24 cellular contexts compared by ENCODE assay signal in the genomic region with DNA sequence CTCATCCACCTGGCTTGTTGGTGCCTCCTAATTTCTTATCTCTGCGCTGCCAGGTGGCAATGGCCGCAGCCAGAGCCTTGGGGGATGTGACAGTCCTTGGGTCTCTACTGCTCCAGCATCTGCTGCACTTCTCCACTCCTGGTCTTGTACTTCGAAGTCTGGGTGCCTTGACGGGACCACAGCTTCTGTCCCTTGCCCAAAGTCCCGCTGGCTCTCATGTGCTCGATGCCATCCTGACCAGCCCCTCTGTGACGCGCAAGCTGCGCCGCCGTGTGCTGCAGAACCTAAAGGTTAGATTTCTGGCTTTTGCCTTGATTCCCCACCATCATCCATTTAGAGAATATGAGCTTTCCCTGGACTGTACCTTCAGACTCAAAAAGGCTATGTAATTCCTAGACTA. TPM values are rescaled to one million over a fixed set of nuclear protein-coding genes. Genes with fewer than 3 reads are reported as not detected.
DNase-seq lines count a peak whose midpoint lies in the region; ATAC-seq, FAIRE-seq and TF ChIP-seq lines count a peak whose summit lies in the region.
"Had no signal": no experiment of that assay in that cellular context is flagged by ENCODE, and none has a peak within 500 bp of the region (broad histone marks: within the 10 kb centered on the region; RNA-seq: fewer than 3 reads in every experiment).

No MANE protein-coding gene starts in this region.

- H3K79me2 ChIP-seq in HepG2 (ENCODE audit: insufficient read depth, low read length), result peaks cover 33% of the 10 kb centered on the region

- peaks cover 5% of the 10 kb centered on the region for H3K27me3 Mint-ChIP-seq in activated naive CD4-positive, alpha-beta T cell treated with anti-CD3 and anti-CD28 coated beads, Interleukin-2, amount 10 ng/mL, durations not matched to agents 7 days and 5 days
- H3K27me3 Mint-ChIP-seq: B cell; CD4-positive, alpha-beta T cell; CD8-positive, alpha-beta memory T cell had no signal

- WGBS in HepG2 (ENCODE audit: low lambda C conversion rate), result 98% methylated on average over 11 of the region's 11 CpGs

- H3K9me3 Mint-ChIP-seq in activated naive CD4-positive, alpha-beta T cell treated with anti-CD3 and anti-CD28 coated beads, Interleukin-2, amount 50 U/mL, for 72 hours, result no peaks in the 10 kb centered on the region
- no peaks in the 10 kb centered on the region for H3K9me3 Mint-ChIP-seq in activated naive CD4-positive, alpha-beta T cell treated with anti-CD3 and anti-CD28 coated beads, Interleukin-2, amount 10 ng/mL, durations not matched to agents 7 days and 5 days
- H3K9me3 Mint-ChIP-seq: CD4-positive, alpha-beta T cell; CD8-positive, alpha-beta memory T cell; HFFc6 had no signal

- H3K27ac Mint-ChIP-seq in activated naive CD4-positive, alpha-beta T cell treated with anti-CD3 and anti-CD28 coated beads, Interleukin-2, amount 50 U/mL, for 72 hours, result peak overlapping the region; percentile 19 to 24
- H3K27ac Mint-ChIP-seq in activated naive CD4-positive, alpha-beta T cell treated with anti-CD3 and anti-CD28 coated beads, Interleukin-2, amount 10 ng/mL, durations not matched to agents 7 days and 5 days, result no peak overlapping the region
- H3K27ac Mint-ChIP-seq: B cell; CD4-positive, alpha-beta T cell; HFFc6 had no signal

- POLR2A ChIA-PET in HepG2 (lab: Yijun Ruan, JAX), result interaction anchor here (1.3 to 24.7 kb wide), 3 partner anchors 33 to 88 kb away, joined by 3 to 850 read pairs (median 12); a partner anchor contains a TSS

- in situ Hi-C loops in HepG2 (cut with HindIII; ENCODE audit: extremely low pct_ligation_motif_present, low pct_unique_long_range_greater_than_20kb), result no loop called here

- intact Hi-C loops in HepG2 (cut with micrococcal nuclease; ENCODE audit: unreplicated experiment), result no loop called here
- intact Hi-C loops in left ventricle myocardium inferior (cut with micrococcal nuclease), result no loop called here
- intact Hi-C loops in left colon (cut with DNase I, micrococcal nuclease), result no loop called here

- H4K20me1 ChIP-seq in HepG2 (ENCODE audit: insufficient read depth, low read length), result 0 out of 2 replicates have a peak, but pooled peaks cover 4% of the 10 kb centered on the region

- TF ChIP-seq CTCF in HepG2 (CRISPR knock-in tag; IDR thresholded peaks at IDR 0.05), result no peak
- no peak for TF ChIP-seq CTCF in left ventricle myocardium inferior (IDR thresholded peaks at IDR 0.05; ENCODE audit: borderline replicate concordance)

- no peak overlapping the region for H3K4me3 Mint-ChIP-seq in activated naive CD4-positive, alpha-beta T cell treated with anti-CD3 and anti-CD28 coated beads, Interleukin-2, amount 10 ng/mL, durations not matched to agents 7 days and 5 days
- H3K4me3 Mint-ChIP-seq: B cell; CD4-positive, alpha-beta T cell; HFFc6 had no signal

- H3K4me1 ChIP-seq in HepG2 (ENCODE audit: insufficient read depth, low read length), result peaks cover 53% of the 10 kb centered on the region
- H3K4me1 ChIP-seq in muscle layer of duodenum (ENCODE audit: control insufficient read depth in 1 of 2, insufficient read depth in 2 of 2, low read length in 2 of 2), result peaks cover 12 to 20% of the 10 kb centered on the region in 2 donors
- H3K4me1 ChIP-seq in left ventricle myocardium inferior, result peaks cover 37% of the 10 kb centered on the region

- H3K9ac ChIP-seq in HepG2 (ENCODE audit: insufficient read depth, low read depth, low read length), result no peak overlapping the region
- H3K9ac ChIP-seq: BLaER1 had no signal

- H3K4me1 Mint-ChIP-seq in activated naive CD4-positive, alpha-beta T cell treated with anti-CD3 and anti-CD28 coated beads, Interleukin-2, amount 10 ng/mL, durations not matched to agents 7 days and 5 days, result peaks cover 49% of the 10 kb centered on the region

- no peak for TF ChIP-seq EP300 in HepG2 (IDR thresholded peaks at IDR 0.05; ENCODE audit: low read depth in 2 of 2, low read length in 2 of 2)
- TF ChIP-seq EP300 in HepG2 (CRISPR knock-in tag; IDR thresholded peaks at IDR 0.05; ENCODE audit: borderline replicate concordance), result no peak

- H3K27me3 ChIP-seq in HepG2 (ENCODE audit: control insufficient read depth in 1 of 2, insufficient read depth in 2 of 2, low read length in 2 of 2), result no peaks in the 10 kb centered on the region; a peak in 1 of 5 replicates
- H3K27me3 ChIP-seq in muscle layer of duodenum (ENCODE audit: low read depth, low read length), result no peaks in the 10 kb centered on the region
- H3K27me3 ChIP-seq in left ventricle myocardium inferior (ENCODE audit: low read depth), result no peaks in the 10 kb centered on the region
- H3K27me3 ChIP-seq: BLaER1 had no signal

- H3K36me3 Mint-ChIP-seq in activated naive CD4-positive, alpha-beta T cell treated with anti-CD3 and anti-CD28 coated beads, Interleukin-2, amount 50 U/mL, for 72 hours, result peaks cover 7 to 14% of the 10 kb centered on the region in 2 donors
- H3K36me3 Mint-ChIP-seq in activated naive CD4-positive, alpha-beta T cell treated with anti-CD3 and anti-CD28 coated beads, Interleukin-2, amount 10 ng/mL, durations not matched to agents 7 days and 5 days, result peaks cover 57% of the 10 kb centered on the region

- H3K9me3 ChIP-seq in HepG2 (ENCODE audit: low read length) (no peaks in the 10 kb centered on the region), muscle layer of duodenum (ENCODE audit: control insufficient read depth in 1 of 2, low read length in 2 of 2) (no peaks in the 10 kb centered on the region), left ventricle myocardium inferior (replicated peaks) (no peaks in the 10 kb centered on the region)
- H3K9me3 ChIP-seq: BLaER1, HAP-1 had no signal

- DNase-seq in activated naive CD4-positive, alpha-beta T cell treated with anti-CD3 and anti-CD28 coated beads, Interleukin-2, amount 50 U/mL, for 72 hours (ENCODE audit: low spot score in 2 of 2), result no peak
- no peak for DNase-seq in activated naive CD4-positive, alpha-beta T cell treated with anti-CD3 and anti-CD28 coated beads, Interleukin-2, amount 10 ng/mL, durations not matched to agents 7 days and 5 days
- DNase-seq in HepG2 (ENCODE audit: low spot score), result no peak
- no peak for DNase-seq in left ventricle myocardium inferior
- DNase-seq in SKM-1 treated with dmso at 0.1 percent for 144 hours (lab: John Stamatoyannopoulos, UW; ENCODE audit: unreplicated experiment), result no peak
- no peak for DNase-seq in left colon
- DNase-seq: Calu3; CD4-positive, alpha-beta T cell; CD8-positive, alpha-beta memory T cell; DMS79 treated with DMSO at 0.1 percent for 48 hours; GF-D8; GOT3; HFFc6 had no signal

- no peak overlapping the region for H3K4me3 ChIP-seq in HepG2 (replicated peaks in 1 of 3; ENCODE audit: insufficient read depth in 1 of 3, low read depth in 2 of 3, low read length in 3 of 3)
- H3K4me3 ChIP-seq in muscle layer of duodenum (ENCODE audit: low read depth in 1 of 2, low read length in 2 of 2), result no peak overlapping the region
- no peak overlapping the region for H3K4me3 ChIP-seq in left ventricle myocardium inferior
- H3K4me3 ChIP-seq: BLaER1, HAP-1 had no signal

- CTCF ChIA-PET in activated naive CD4-positive, alpha-beta T cell treated with anti-CD3 and anti-CD28 coated beads, Interleukin-2, amount 10 ng/mL, durations not matched to agents 7 days and 5 days (lab: Charles Lee), result interaction anchor here (1.3 kb wide), 1 partner anchor 128 kb away, joined by 3 read pairs; no protein-coding TSS in a partner anchor
- CTCF ChIA-PET in HepG2 (lab: Yijun Ruan, JAX; ENCODE audit: low intra/inter-chr PET ratio, low total read pairs), result no interaction called here

- no TSS peak for BruUV-seq in HepG2 (replicated peaks; lab: Mats Ljungman, UMichigan)

- H3K36me3 ChIP-seq in HepG2 (replicated peaks in 1 of 2; ENCODE audit: control insufficient read depth in 1 of 2, insufficient read depth in 2 of 2, low read length in 2 of 2) (peaks cover 49 to 58% of the 10 kb centered on the region in 2 experiments), muscle layer of duodenum (ENCODE audit: control insufficient read depth in 1 of 2, insufficient read depth in 2 of 2, low read length in 2 of 2) (peaks cover 52 to 63% of the 10 kb centered on the region in 2 donors), left ventricle myocardium inferior (peaks cover 62% of the 10 kb centered on the region)

- TF ChIP-seq RAD21 in HepG2 (CRISPR knock-in tag; IDR thresholded peaks at IDR 0.05), result no peak

- FAIRE-seq in HepG2 (lab: Jason Lieb, UNC), result no peak
- FAIRE-seq: A204.1, GM12891, GM18507, H54 had no signal

- H3K27ac ChIP-seq in HepG2 (ENCODE audit: extremely low read length, insufficient read depth, low read length) (no peak overlapping the region), muscle layer of duodenum (ENCODE audit: low read length) (peak overlapping the region; percentile 54), left ventricle myocardium inferior (replicated peaks) (no peak overlapping the region)
- H3K27ac ChIP-seq: 22Rv1, BLaER1, C4-2B had no signal

- H3K4me2 ChIP-seq in HepG2 (ENCODE audit: low read depth, low read length), result no peak overlapping the region
- H3K4me2 ChIP-seq: BLaER1 had no signal

- H2AFZ ChIP-seq in HepG2 (ENCODE audit: low read length), result no peak overlapping the region

- TF ChIP-seq POLR2A in HepG2 (IDR thresholded peaks at IDR 0.05; ENCODE audit: insufficient read depth in 1 of 2, low read depth in 2 of 2, low read length in 2 of 2), result no peak

- ATAC-seq in activated naive CD4-positive, alpha-beta T cell treated with anti-CD3 and anti-CD28 coated beads, Interleukin-2, amount 50 U/mL, for 72 hours, result no peak
- ATAC-seq in HepG2 (no peak), GM19455 (IDR thresholded peaks at IDR 0.05; ENCODE audit: unreplicated experiment) (no peak), left colon (no peak)

RNA-seq across cellular contexts. Expression of a gene that starts 3.8 kb away (rescaled TPM):
- 10 to 100 TPM in 1 of 2 donors, 1 to 10 TPM in 1; 6.9 to 17.0 TPM for total RNA-seq in activated naive CD4-positive, alpha-beta T cell treated with anti-CD3 and anti-CD28 coated beads, Interleukin-2, amount 50 U/mL, for 72 hours
- 22.4 and 35.8 TPM in 2 replicates for total RNA-seq in HepG2 (2016; rRNA removed; fragmentation: Illumina TruSeq; extraction: Trizol)
- total RNA-seq in HepG2 (2016; cell fraction: cytosol; rRNA removed; fragmentation: Illumina TruSeq; extraction: Trizol; ENCODE audit: low read depth), result 7.4 and 8.6 TPM in 2 replicates
- total RNA-seq in HepG2 (2016; cell fraction: insoluble cytoplasmic fraction; rRNA removed; fragmentation: Illumina TruSeq; extraction: Trizol), result 25.0 and 33.5 TPM in 2 replicates
- total RNA-seq in HepG2 (2016; cell fraction: membrane; rRNA removed; fragmentation: Illumina TruSeq; extraction: Trizol), result 10.2 and 11.5 TPM in 2 replicates
- 35.1 and 36.7 TPM in 2 replicates for total RNA-seq in HepG2 (2016; cell fraction: nucleus; rRNA removed; fragmentation: Illumina TruSeq; extraction: Trizol)
- polyA plus RNA-seq in HepG2 (2011; rRNA removed), result 110 and 143 TPM in 2 replicates
- polyA plus RNA-seq in HepG2 (2011; cell fraction: cytosol; rRNA removed), result 88.2 and 112 TPM in 2 replicates
- polyA plus RNA-seq in HepG2 (2011; cell fraction: nucleus; rRNA removed), result 47.6 and 66.7 TPM in 2 replicates
- 94.8 and 120 TPM in 2 replicates for polyA plus RNA-seq in HepG2 (2012)
- 15.9 and 18.8 TPM in 2 replicates for polyA plus RNA-seq in HepG2 (2016; cell fraction: cytosol; fragmentation: Illumina TruSeq; extraction: Trizol; ENCODE audit: low read depth)
- 56.4 and 59.4 TPM in 2 replicates for polyA plus RNA-seq in HepG2 (2016; cell fraction: insoluble cytoplasmic fraction; fragmentation: Illumina TruSeq; extraction: Trizol; ENCODE audit: low read depth)
- 21.0 and 22.1 TPM in 2 replicates for polyA plus RNA-seq in HepG2 (2016; cell fraction: membrane; fragmentation: Illumina TruSeq; extraction: Trizol; ENCODE audit: low read depth)
- 101 TPM in 2 replicates for polyA plus RNA-seq in HepG2 (2016; cell fraction: nucleus; fragmentation: Illumina TruSeq; extraction: Trizol; ENCODE audit: insufficient read depth, low read depth)
- polyA minus RNA-seq in HepG2 (2011; rRNA and poly(A)+ RNA removed; ENCODE audit: low replicate concordance), result 15.9 and 85.1 TPM in 2 replicates
- polyA minus RNA-seq in HepG2 (2011; cell fraction: cytosol; rRNA and poly(A)+ RNA removed), result 34.0 and 49.4 TPM in 2 replicates
- 21.4 and 33.2 TPM in 2 replicates for polyA minus RNA-seq in HepG2 (2011; cell fraction: nucleus; rRNA and poly(A)+ RNA removed)
- 3.1 TPM for total RNA-seq in left ventricle myocardium inferior
- 10 to 100 TPM; 10.7 to 16.6 TPM for total RNA-seq in left colon
- total RNA-seq: Calu3 had no signal

RNA-seq across cellular contexts. Expression of a gene that starts 4.3 kb away (rescaled TPM):
- 10 to 100 TPM; 30.5 TPM for total RNA-seq in activated naive CD4-positive, alpha-beta T cell treated with anti-CD3 and anti-CD28 coated beads, Interleukin-2, amount 50 U/mL, for 72 hours
- 61.6 and 64.5 TPM in 2 replicates for total RNA-seq in HepG2 (2016; rRNA removed; fragmentation: Illumina TruSeq; extraction: Trizol)
- total RNA-seq in HepG2 (2016; cell fraction: cytosol; rRNA removed; fragmentation: Illumina TruSeq; extraction: Trizol; ENCODE audit: low read depth), result 2.7 and 3.4 TPM in 2 replicates
- total RNA-seq in HepG2 (2016; cell fraction: insoluble cytoplasmic fraction; rRNA removed; fragmentation: Illumina TruSeq; extraction: Trizol), result 58.5 and 62.7 TPM in 2 replicates
- total RNA-seq in HepG2 (2016; cell fraction: membrane; rRNA removed; fragmentation: Illumina TruSeq; extraction: Trizol), result 11.3 and 12.5 TPM in 2 replicates
- 38.6 and 43.3 TPM in 2 replicates for total RNA-seq in HepG2 (2016; cell fraction: nucleus; rRNA removed; fragmentation: Illumina TruSeq; extraction: Trizol)
- polyA plus RNA-seq in HepG2 (2011; rRNA removed), result 24.5 and 33.8 TPM in 2 replicates
- polyA plus RNA-seq in HepG2 (2011; cell fraction: cytosol; rRNA removed), result 19.8 and 21.2 TPM in 2 replicates
- 82.1 and 94.5 TPM in 2 replicates for polyA plus RNA-seq in HepG2 (2011; cell fraction: nucleus; rRNA removed)
- 28.7 and 29.6 TPM in 2 replicates for polyA plus RNA-seq in HepG2 (2012)
- polyA plus RNA-seq in HepG2 (2016; cell fraction: cytosol; fragmentation: Illumina TruSeq; extraction: Trizol; ENCODE audit: low read depth), result 1.9 and 2.1 TPM in 2 replicates
- polyA plus RNA-seq in HepG2 (2016; cell fraction: insoluble cytoplasmic fraction; fragmentation: Illumina TruSeq; extraction: Trizol; ENCODE audit: low read depth), result 38.5 and 40.4 TPM in 2 replicates
- 3.8 and 5.1 TPM in 2 replicates for polyA plus RNA-seq in HepG2 (2016; cell fraction: membrane; fragmentation: Illumina TruSeq; extraction: Trizol; ENCODE audit: low read depth)
- polyA plus RNA-seq in HepG2 (2016; cell fraction: nucleus; fragmentation: Illumina TruSeq; extraction: Trizol; ENCODE audit: insufficient read depth, low read depth), result 39.2 and 41.4 TPM in 2 replicates
- 80.1 and 104 TPM in 2 replicates for polyA minus RNA-seq in HepG2 (2011; rRNA and poly(A)+ RNA removed; ENCODE audit: low replicate concordance)
- polyA minus RNA-seq in HepG2 (2011; cell fraction: cytosol; rRNA and poly(A)+ RNA removed), result 32.3 and 42.1 TPM in 2 replicates
- polyA minus RNA-seq in HepG2 (2011; cell fraction: nucleus; rRNA and poly(A)+ RNA removed), result 65.5 and 77.8 TPM in 2 replicates
- 23.4 TPM for total RNA-seq in left ventricle myocardium inferior
- 10 to 100 TPM; 24.4 to 26.0 TPM for total RNA-seq in left colon

RNA-seq across cellular contexts. Expression of a gene that starts 4.4 kb away (rescaled TPM):
- 10 to 100 TPM; 13.3 to 17.7 TPM for total RNA-seq in activated naive CD4-positive, alpha-beta T cell treated with anti-CD3 and anti-CD28 coated beads, Interleukin-2, amount 50 U/mL, for 72 hours
- 46.3 and 60.8 TPM in 2 replicates for total RNA-seq in HepG2 (2016; rRNA removed; fragmentation: Illumina TruSeq; extraction: Trizol)
- 11.6 and 11.9 TPM in 2 replicates for total RNA-seq in HepG2 (2016; cell fraction: cytosol; rRNA removed; fragmentation: Illumina TruSeq; extraction: Trizol; ENCODE audit: low read depth)
- total RNA-seq in HepG2 (2016; cell fraction: insoluble cytoplasmic fraction; rRNA removed; fragmentation: Illumina TruSeq; extraction: Trizol), result 42.0 and 55.8 TPM in 2 replicates
- total RNA-seq in HepG2 (2016; cell fraction: membrane; rRNA removed; fragmentation: Illumina TruSeq; extraction: Trizol), result 12.0 and 12.3 TPM in 2 replicates
- total RNA-seq in HepG2 (2016; cell fraction: nucleus; rRNA removed; fragmentation: Illumina TruSeq; extraction: Trizol), result 49.1 and 52.1 TPM in 2 replicates
- 49.8 and 52.2 TPM in 2 replicates for polyA plus RNA-seq in HepG2 (2011; rRNA removed)
- polyA plus RNA-seq in HepG2 (2011; cell fraction: cytosol; rRNA removed), result 67.8 and 85.2 TPM in 2 replicates
- polyA plus RNA-seq in HepG2 (2011; cell fraction: nucleus; rRNA removed), result 332 and 353 TPM in 2 replicates
- polyA plus RNA-seq in HepG2 (2012), result 61.8 and 63.4 TPM in 2 replicates
- 5.3 and 7.0 TPM in 2 replicates for polyA plus RNA-seq in HepG2 (2016; cell fraction: cytosol; fragmentation: Illumina TruSeq; extraction: Trizol; ENCODE audit: low read depth)
- 57.6 and 62.6 TPM in 2 replicates for polyA plus RNA-seq in HepG2 (2016; cell fraction: insoluble cytoplasmic fraction; fragmentation: Illumina TruSeq; extraction: Trizol; ENCODE audit: low read depth)
- 8.9 and 12.3 TPM in 2 replicates for polyA plus RNA-seq in HepG2 (2016; cell fraction: membrane; fragmentation: Illumina TruSeq; extraction: Trizol; ENCODE audit: low read depth)
- polyA plus RNA-seq in HepG2 (2016; cell fraction: nucleus; fragmentation: Illumina TruSeq; extraction: Trizol; ENCODE audit: insufficient read depth, low read depth), result 109 and 114 TPM in 2 replicates
- 61.8 and 172 TPM in 2 replicates for polyA minus RNA-seq in HepG2 (2011; rRNA and poly(A)+ RNA removed; ENCODE audit: low replicate concordance)
- 39.8 and 45.8 TPM in 2 replicates for polyA minus RNA-seq in HepG2 (2011; cell fraction: cytosol; rRNA and poly(A)+ RNA removed)
- 57.2 and 59.4 TPM in 2 replicates for polyA minus RNA-seq in HepG2 (2011; cell fraction: nucleus; rRNA and poly(A)+ RNA removed)
- total RNA-seq in left ventricle myocardium inferior, result 6.9 TPM
- total RNA-seq in left colon, result 10 to 100 TPM; 64.2 to 76.6 TPM

RNA-seq across cellular contexts. Expression of a gene that starts 6.0 kb away (rescaled TPM):
- 10 to 100 TPM; 13.7 to 16.2 TPM for total RNA-seq in activated naive CD4-positive, alpha-beta T cell treated with anti-CD3 and anti-CD28 coated beads, Interleukin-2, amount 50 U/mL, for 72 hours
- total RNA-seq in HepG2 (2016; rRNA removed; fragmentation: Illumina TruSeq; extraction: Trizol) (1.4 and 6.9 TPM in 2 replicates), left ventricle myocardium inferior (0.71 TPM), left colon (1 to 10 TPM; 2.9 to 4.2 TPM)
- 0.40 and 0.44 TPM in 2 replicates for total RNA-seq in HepG2 (2016; cell fraction: cytosol; rRNA removed; fragmentation: Illumina TruSeq; extraction: Trizol; ENCODE audit: low read depth)
- total RNA-seq in HepG2 (2016; cell fraction: insoluble cytoplasmic fraction; rRNA removed; fragmentation: Illumina TruSeq; extraction: Trizol), result 1.7 and 7.1 TPM in 2 replicates
- 0.93 and 1.2 TPM in 2 replicates for total RNA-seq in HepG2 (2016; cell fraction: membrane; rRNA removed; fragmentation: Illumina TruSeq; extraction: Trizol)
- total RNA-seq in HepG2 (2016; cell fraction: nucleus; rRNA removed; fragmentation: Illumina TruSeq; extraction: Trizol), result 10.5 and 12.4 TPM in 2 replicates
- polyA plus RNA-seq in HepG2 (2011; rRNA removed), result 3.9 and 6.1 TPM in 2 replicates
- 0.65 and 1.5 TPM in 2 replicates for polyA plus RNA-seq in HepG2 (2011; cell fraction: cytosol; rRNA removed)
- polyA plus RNA-seq in HepG2 (2011; cell fraction: nucleus; rRNA removed), result 94.5 and 110 TPM in 2 replicates
- polyA plus RNA-seq in HepG2 (2012), result 4.0 and 7.4 TPM in 2 replicates
- polyA plus RNA-seq in HepG2 (2016; cell fraction: cytosol; fragmentation: Illumina TruSeq; extraction: Trizol; ENCODE audit: low read depth), result 0.31 and 0.36 TPM in 2 replicates
- polyA plus RNA-seq in HepG2 (2016; cell fraction: insoluble cytoplasmic fraction; fragmentation: Illumina TruSeq; extraction: Trizol; ENCODE audit: low read depth), result 1.1 and 1.5 TPM in 2 replicates
- 0.33 and 0.39 TPM in 2 replicates for polyA plus RNA-seq in HepG2 (2016; cell fraction: membrane; fragmentation: Illumina TruSeq; extraction: Trizol; ENCODE audit: low read depth)
- 19.7 and 20.2 TPM in 2 replicates for polyA plus RNA-seq in HepG2 (2016; cell fraction: nucleus; fragmentation: Illumina TruSeq; extraction: Trizol; ENCODE audit: insufficient read depth, low read depth)
- 7.7 and 12.0 TPM in 2 replicates for polyA minus RNA-seq in HepG2 (2011; rRNA and poly(A)+ RNA removed; ENCODE audit: low replicate concordance)
- 1.2 TPM in 2 replicates for polyA minus RNA-seq in HepG2 (2011; cell fraction: cytosol; rRNA and poly(A)+ RNA removed)
- 40.7 and 44.3 TPM in 2 replicates for polyA minus RNA-seq in HepG2 (2011; cell fraction: nucleus; rRNA and poly(A)+ RNA removed)

RNA-seq across cellular contexts. Expression of a gene that starts 7.3 kb away (rescaled TPM):
- 10 to 100 TPM; 14.0 to 15.8 TPM for total RNA-seq in activated naive CD4-positive, alpha-beta T cell treated with anti-CD3 and anti-CD28 coated beads, Interleukin-2, amount 50 U/mL, for 72 hours
- total RNA-seq in HepG2 (2016; rRNA removed; fragmentation: Illumina TruSeq; extraction: Trizol) (1.00 and 3.2 TPM in 2 replicates), left ventricle myocardium inferior (1.8 TPM), left colon (1 to 10 TPM; 2.9 to 4.3 TPM)
- 0.40 and 0.53 TPM in 2 replicates for total RNA-seq in HepG2 (2016; cell fraction: cytosol; rRNA removed; fragmentation: Illumina TruSeq; extraction: Trizol; ENCODE audit: low read depth)
- total RNA-seq in HepG2 (2016; cell fraction: insoluble cytoplasmic fraction; rRNA removed; fragmentation: Illumina TruSeq; extraction: Trizol), result 0.25 and 2.9 TPM in 2 replicates
- total RNA-seq in HepG2 (2016; cell fraction: membrane; rRNA removed; fragmentation: Illumina TruSeq; extraction: Trizol), result 0.55 and 0.59 TPM in 2 replicates
- 4.9 and 6.3 TPM in 2 replicates for total RNA-seq in HepG2 (2016; cell fraction: nucleus; rRNA removed; fragmentation: Illumina TruSeq; extraction: Trizol)
- 8.2 and 12.4 TPM in 2 replicates for polyA plus RNA-seq in HepG2 (2011; rRNA removed)
- polyA plus RNA-seq in HepG2 (2011; cell fraction: cytosol; rRNA removed), result 1.2 and 1.9 TPM in 2 replicates
- polyA plus RNA-seq in HepG2 (2011; cell fraction: nucleus; rRNA removed), result 89.0 and 109 TPM in 2 replicates
- 9.0 and 9.1 TPM in 2 replicates for polyA plus RNA-seq in HepG2 (2012)
- polyA plus RNA-seq in HepG2 (2016; cell fraction: cytosol; fragmentation: Illumina TruSeq; extraction: Trizol; ENCODE audit: low read depth), result 0.10 and 0.24 TPM in 2 replicates
- 0.76 and 0.87 TPM in 2 replicates for polyA plus RNA-seq in HepG2 (2016; cell fraction: insoluble cytoplasmic fraction; fragmentation: Illumina TruSeq; extraction: Trizol; ENCODE audit: low read depth)
- polyA plus RNA-seq in HepG2 (2016; cell fraction: membrane; fragmentation: Illumina TruSeq; extraction: Trizol; ENCODE audit: low read depth), result 0.37 and 0.90 TPM in 2 replicates
- polyA plus RNA-seq in HepG2 (2016; cell fraction: nucleus; fragmentation: Illumina TruSeq; extraction: Trizol; ENCODE audit: insufficient read depth, low read depth), result 22.4 and 23.6 TPM in 2 replicates
- polyA minus RNA-seq in HepG2 (2011; rRNA and poly(A)+ RNA removed; ENCODE audit: low replicate concordance), result 13.2 and 32.8 TPM in 2 replicates
- 0.30 and 1.5 TPM in 2 replicates for polyA minus RNA-seq in HepG2 (2011; cell fraction: cytosol; rRNA and poly(A)+ RNA removed)
- polyA minus RNA-seq in HepG2 (2011; cell fraction: nucleus; rRNA and poly(A)+ RNA removed), result 17.3 and 18.9 TPM in 2 replicates
